ENCODE assay signal across 36 cellular contexts in the genomic region with DNA sequence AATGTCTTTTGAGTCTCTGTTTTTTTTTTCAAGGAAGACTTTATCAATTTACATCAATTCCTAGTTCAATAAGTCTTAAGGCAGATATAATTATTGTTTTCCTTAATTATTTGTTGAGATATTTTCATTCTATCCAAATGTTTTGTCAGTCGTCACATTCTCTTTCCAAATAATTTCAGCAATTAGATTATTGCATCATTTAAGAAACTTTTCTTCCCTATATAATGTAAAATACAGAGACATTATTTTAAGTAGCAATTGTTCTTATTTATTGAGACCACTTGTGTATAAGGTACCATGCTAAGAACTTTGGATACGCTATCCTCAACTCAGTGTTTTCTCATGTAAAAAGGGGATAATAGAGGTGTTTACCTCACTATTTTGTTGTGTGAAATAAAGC. TPM values are rescaled to one million over a fixed set of nuclear protein-coding genes. Genes with fewer than 3 reads are reported as not detected.
"Had no signal": no experiment of that assay in that cellular context is flagged by ENCODE, and none has a peak within 500 bp of the region (broad histone marks: within the 10 kb centered on the region; RNA-seq: fewer than 3 reads in every experiment).

No MANE protein-coding gene starts in this region.

- H3K9ac ChIP-seq: KMS-11, SK-N-SH had no signal

- DNase-seq: activated CD4-positive, alpha-beta T cell treated with anti-CD3 and anti-CD28 coated beads, Interleukin-2, amount 10 ng/mL, durations not matched to agents 24 days and 14 days; activated CD4-positive, alpha-beta T cell treated with anti-CD3 and anti-CD28 coated beads, Interleukin-2, amount 50 U/mL, for 4 hours; activated CD8-positive, alpha-beta T cell treated with anti-CD3 and anti-CD28 coated beads for 36 hours; activated effector memory CD4-positive, alpha-beta T cell treated with anti-CD3 and anti-CD28 coated beads, Interleukin-2, amount 50 U/mL, for 16 hours; activated naive CD4-positive, alpha-beta T cell; activated naive CD4-positive, alpha-beta T cell treated with anti-CD3 and anti-CD28 coated beads, Interleukin-2, amount 50 U/mL, for 16 hours; activated naive CD8-positive, alpha-beta T cell treated with anti-CD3 and anti-CD28 coated beads for 36 hours; activated T-cell treated with anti-CD3 and anti-CD28 coated beads, Interleukin-2, amount 50 U/mL, for 1 hour; activated T-cell treated with anti-CD3 and anti-CD28 coated beads, Interleukin-2, amount 50 U/mL, for 72 hours; amygdala; MM.1S; MV-4-11; NCI-H1092; NCI-H1417; NCI-H146; NCI-H187; NCI-H2029 treated with DMSO at 0.1 percent for 48 hours; NCI-H2107; NCI-H2171; NCI-H510A; NCI-H526; NCI-H748 treated with DMSO at 0.1 percent for 48 hours; NK-92 treated with Interleukin-12 subunit alpha and Interleukin-12 subunit beta, amount 100 ng/mL, for 24 hours; SHP77 treated with DMSO at 0.1 percent for 48 hours; SK-N-SH had no signal

- H3K4me3 Mint-ChIP-seq: activated CD4-positive, alpha-beta T cell treated with anti-CD3 and anti-CD28 coated beads, Interleukin-2, amount 10 ng/mL, durations not matched to agents 24 days and 14 days; activated CD8-positive, alpha-beta T cell treated with anti-CD3 and anti-CD28 coated beads for 36 hours; activated naive CD8-positive, alpha-beta T cell treated with anti-CD3 and anti-CD28 coated beads for 36 hours; activated T-cell treated with anti-CD3 and anti-CD28 coated beads, Interleukin-2, amount 50 U/mL, for 72 hours; activated T-helper 17 cell treated with anti-CD3 and anti-CD28 coated beads, Interleukin-2, amount 50 U/mL, for 72 hours; T-helper 1 cell treated with Interleukin-12 subunit alpha and Interleukin-12 subunit beta and Interleukin-4 antibody, amounts not matched to agents 30 μg/mL and 1 μg/mL, for 36 hours; T-helper 2 cell treated with Interferon-gamma antibody and Interleukin-4, amounts not matched to agents 5 μg/mL and 100 μg/mL, for 36 hours had no signal

- H3K27ac ChIP-seq: ascending aorta, KMS-11, SJSA1 had no signal

- H3K36me3 ChIP-seq: ascending aorta, SJSA1 had no signal

- H3K36me3 Mint-ChIP-seq: activated naive CD8-positive, alpha-beta T cell treated with anti-CD3 and anti-CD28 coated beads for 36 hours had no signal

- H3K4me1 Mint-ChIP-seq: activated CD4-positive, alpha-beta T cell treated with anti-CD3 and anti-CD28 coated beads, Interleukin-2, amount 10 ng/mL, durations not matched to agents 24 days and 14 days; activated naive CD8-positive, alpha-beta T cell treated with anti-CD3 and anti-CD28 coated beads for 36 hours; activated T-helper 17 cell treated with anti-CD3 and anti-CD28 coated beads, Interleukin-2, amount 50 U/mL, for 72 hours had no signal

- H3K27me3 ChIP-seq: ascending aorta, SJSA1 had no signal

- H3K4me1 ChIP-seq: ascending aorta, SJSA1 had no signal

- H3K4me3 ChIP-seq: ascending aorta, SJSA1 had no signal

- H3K9me3 Mint-ChIP-seq: activated CD4-positive, alpha-beta T cell treated with anti-CD3 and anti-CD28 coated beads, Interleukin-2, amount 10 ng/mL, durations not matched to agents 24 days and 14 days; T-helper 1 cell treated with Interleukin-12 subunit alpha and Interleukin-12 subunit beta and Interleukin-4 antibody, amounts not matched to agents 30 μg/mL and 1 μg/mL, for 36 hours; T-helper 2 cell treated with Interferon-gamma antibody and Interleukin-4, amounts not matched to agents 5 μg/mL and 100 μg/mL, for 36 hours had no signal

- H3K27me3 Mint-ChIP-seq: activated CD4-positive, alpha-beta T cell treated with anti-CD3 and anti-CD28 coated beads, Interleukin-2, amount 10 ng/mL, durations not matched to agents 24 days and 14 days; activated CD8-positive, alpha-beta T cell treated with anti-CD3 and anti-CD28 coated beads for 36 hours; activated naive CD8-positive, alpha-beta T cell treated with anti-CD3 and anti-CD28 coated beads for 36 hours; activated T-helper 17 cell treated with anti-CD3 and anti-CD28 coated beads, Interleukin-2, amount 50 U/mL, for 72 hours had no signal

- H3K27ac Mint-ChIP-seq: activated CD4-positive, alpha-beta T cell treated with anti-CD3 and anti-CD28 coated beads, Interleukin-2, amount 10 ng/mL, durations not matched to agents 24 days and 14 days; activated CD8-positive, alpha-beta T cell treated with anti-CD3 and anti-CD28 coated beads for 36 hours; activated naive CD8-positive, alpha-beta T cell treated with anti-CD3 and anti-CD28 coated beads for 36 hours; activated T-cell treated with anti-CD3 and anti-CD28 coated beads, Interleukin-2, amount 50 U/mL, for 72 hours; activated T-helper 17 cell treated with anti-CD3 and anti-CD28 coated beads, Interleukin-2, amount 50 U/mL, for 72 hours; T-helper 1 cell treated with Interleukin-12 subunit alpha and Interleukin-12 subunit beta and Interleukin-4 antibody, amounts not matched to agents 30 μg/mL and 1 μg/mL, for 36 hours; T-helper 2 cell treated with Interferon-gamma antibody and Interleukin-4, amounts not matched to agents 5 μg/mL and 100 μg/mL, for 36 hours had no signal

- H3K4me2 ChIP-seq: KMS-11, SK-N-SH had no signal

- ATAC-seq: activated CD8-positive, alpha-beta T cell treated with anti-CD3 and anti-CD28 coated beads for 36 hours; activated T-cell treated with anti-CD3 and anti-CD28 coated beads, Interleukin-2, amount 50 U/mL, for 72 hours; activated T-helper 17 cell treated with anti-CD3 and anti-CD28 coated beads, Interleukin-2, amount 50 U/mL, for 72 hours had no signal

- FAIRE-seq: TTC549 had no signal

- H3K9me3 ChIP-seq: SJSA1, SK-N-SH had no signal

RNA-seq across cellular contexts. Expression of a gene that starts 38.1 kb away (rescaled TPM):
- total RNA-seq: activated CD4-positive, alpha-beta T cell treated with anti-CD3 and anti-CD28 coated beads, Interleukin-2, amount 10 ng/mL, durations not matched to agents 24 days and 14 days; activated CD8-positive, alpha-beta memory T cell treated with anti-CD3 and anti-CD28 coated beads for 36 hours; activated CD8-positive, alpha-beta T cell treated with anti-CD3 and anti-CD28 coated beads for 36 hours; activated naive CD8-positive, alpha-beta T cell treated with anti-CD3 and anti-CD28 coated beads for 36 hours; activated T-cell treated with anti-CD3 and anti-CD28 coated beads, Interleukin-2, amount 50 U/mL, for 72 hours; activated T-helper 17 cell treated with anti-CD3 and anti-CD28 coated beads, Interleukin-2, amount 50 U/mL, for 72 hours; ascending aorta; LHCN-M2; OCI-LY7; RPMI7951; SJSA1 had no signal
- polyA plus RNA-seq: SK-N-SH had no signal
